Comparison of ENCODE assay signal across 12 cellular contexts in the genomic region with DNA sequence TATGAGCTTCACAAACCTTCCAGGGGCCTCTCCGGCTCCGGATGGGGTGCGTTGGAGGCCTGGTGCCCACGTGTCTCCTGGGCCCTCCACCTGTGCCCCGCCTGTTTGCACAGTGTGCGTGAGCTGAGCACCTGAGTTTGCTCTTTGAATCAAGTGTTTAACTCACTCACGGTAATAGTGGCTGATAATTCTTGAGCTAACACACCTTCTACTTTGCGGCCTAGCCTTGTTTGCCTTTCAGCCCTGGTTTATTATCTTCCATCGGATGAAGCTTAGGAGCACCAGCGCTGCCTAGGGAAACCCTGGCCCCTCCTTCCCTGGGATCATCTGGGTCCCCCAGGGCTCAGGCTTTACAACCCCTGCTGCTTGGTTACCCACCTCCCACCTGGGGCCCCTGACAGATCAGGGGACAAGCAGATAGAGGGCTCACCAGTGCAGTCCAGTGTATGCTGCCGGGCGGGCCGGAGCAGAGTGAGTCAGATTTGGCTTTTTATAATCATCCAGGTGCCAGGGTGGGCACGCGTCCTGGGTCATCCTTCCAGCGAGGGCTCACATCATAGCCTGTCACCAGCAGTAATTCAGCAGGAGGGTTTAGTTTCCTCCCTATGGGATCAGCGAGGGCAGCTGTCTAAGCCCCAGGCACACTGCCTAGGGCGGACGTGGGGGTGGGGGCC.
A peak's percentile ranks its signal among the peaks of the same experiment; 100 is the strongest.
DNase-seq lines count a peak whose midpoint lies in the region; ATAC-seq and TF ChIP-seq lines count a peak whose summit lies in the region.
"Had no signal": no experiment of that assay in that cellular context is flagged by ENCODE, and none has a peak within 500 bp of the region (broad histone marks: within the 10 kb centered on the region; RNA-seq: fewer than 3 reads in every experiment).

No MANE protein-coding gene starts in this region.

- TF ChIP-seq CTCF in left lung (IDR thresholded peaks at IDR 0.05) (no peak), upper lobe of right lung (IDR thresholded peaks at IDR 0.05) (no peak)

- intact Hi-C loops in left lung (cut with DNase I) = no loop called here
- intact Hi-C loops in upper lobe of right lung (cut with DNase I) = no loop called here

- H3K36me3 ChIP-seq in left lung (no peaks in the 10 kb centered on the region), upper lobe of right lung (no peaks in the 10 kb centered on the region)

- H3K27me3 ChIP-seq in left lung (no peaks in the 10 kb centered on the region), upper lobe of right lung (no peaks in the 10 kb centered on the region)

- H3K9me3 Mint-ChIP-seq in naive thymus-derived CD8-positive, alpha-beta T cell = peaks cover 0 to 24% (median 9%) of the 10 kb centered on the region in 9 donors

- no peak overlapping the region for H3K4me3 Mint-ChIP-seq in naive thymus-derived CD8-positive, alpha-beta T cell
- H3K4me3 Mint-ChIP-seq: activated T-helper 1 cell treated with anti-CD3 and anti-CD28 coated beads, Interleukin-12 subunit alpha, Interleukin-12 subunit beta, Interleukin-2, Interleukin-4 antibody, amounts not matched to agents 30 ng/mL and 10 ng/mL and 1 ng/mL, durations not matched to agents 14 hours and 24 hours and 36 hours; natural killer cell treated with Interleukin-12 subunit alpha and Interleukin-12 subunit beta and Interleukin-15 and Interleukin-18, amount 100 ng/mL, for 72 hours had no signal

- peaks cover 0 to 4% of the 10 kb centered on the region in 2 donors for H3K9me3 ChIP-seq in left lung
- H3K9me3 ChIP-seq in upper lobe of right lung = no peaks in the 10 kb centered on the region

- DNase-seq in M059J (ENCODE audit: low read depth) = peak; percentile 58
- DNase-seq in NCI-H748 treated with DMSO at 0.1 percent for 48 hours (lab: John Stamatoyannopoulos, UW) = peak; percentile 93
- DNase-seq in left lung = peak; percentile 72 to 85
- DNase-seq in upper lobe of right lung = peak; percentile 77
- DNase-seq in naive thymus-derived CD8-positive, alpha-beta T cell = no peak
- DNase-seq in activated CD8-positive, alpha-beta memory T cell treated with anti-CD3 and anti-CD28 coated beads, Interleukin-2, amount 50 U/mL, for 4 hours = no peak
- DNase-seq: activated CD4-positive, CD25-positive, alpha-beta regulatory T cell treated with anti-CD3 and anti-CD28 coated beads, Interleukin-2, amount 50 U/mL, for 72 hours; NCI-H1105 had no signal

- H3K27ac ChIP-seq in left lung = peak overlapping the region; percentile 34 to 57
- H3K27ac ChIP-seq in upper lobe of right lung = peak overlapping the region; percentile 47
- H3K27ac ChIP-seq: HL-60 had no signal

- peaks cover 0 to 6% (median 2%) of the 10 kb centered on the region in 4 donors for H3K4me1 Mint-ChIP-seq in naive thymus-derived CD8-positive, alpha-beta T cell

- H3K27ac Mint-ChIP-seq in naive thymus-derived CD8-positive, alpha-beta T cell = no peak overlapping the region
- H3K27ac Mint-ChIP-seq: activated T-helper 1 cell treated with anti-CD3 and anti-CD28 coated beads, Interleukin-12 subunit alpha, Interleukin-12 subunit beta, Interleukin-2, Interleukin-4 antibody, amounts not matched to agents 30 ng/mL and 10 ng/mL and 1 ng/mL, durations not matched to agents 14 hours and 24 hours and 36 hours; natural killer cell treated with Interleukin-12 subunit alpha and Interleukin-12 subunit beta and Interleukin-15 and Interleukin-18, amount 100 ng/mL, for 72 hours had no signal

- peaks cover 8 to 14% of the 10 kb centered on the region in 2 donors for H3K4me1 ChIP-seq in left lung
- H3K4me1 ChIP-seq in upper lobe of right lung = peaks cover 7% of the 10 kb centered on the region

- peaks cover under 1 to 7% (median 6%) of the 10 kb centered on the region in 5 donors for H3K27me3 Mint-ChIP-seq in naive thymus-derived CD8-positive, alpha-beta T cell

- POLR2A ChIA-PET in naive thymus-derived CD8-positive, alpha-beta T cell (lab: Charles Lee) = no interaction called here

- peaks cover 0 to 3% (median 0%) of the 10 kb centered on the region in 3 donors for H3K36me3 Mint-ChIP-seq in naive thymus-derived CD8-positive, alpha-beta T cell

- no peak overlapping the region for H3K4me3 ChIP-seq in left lung
- no peak overlapping the region for H3K4me3 ChIP-seq in upper lobe of right lung

- peak; percentile 88 for ATAC-seq in left lung
- ATAC-seq in upper lobe of right lung = peak; percentile 87
- ATAC-seq in naive thymus-derived CD8-positive, alpha-beta T cell = no peak
- ATAC-seq in HG02678 (IDR thresholded peaks at IDR 0.05; ENCODE audit: unreplicated experiment) = no peak

Comparison
In these comparisons a context has a peak if more than half of its experiments do, and no peak if none do; other contexts are left out.
1. DNase-seq: peak in M059J (single experiment), NCI-H748 treated with DMSO at 0.1 percent for 48 hours (single experiment), left lung (2 of 2) and upper lobe of right lung (single experiment); none in naive thymus-derived CD8-positive, alpha-beta T cell (0 of 10) and activated CD8-positive, alpha-beta memory T cell treated with anti-CD3 and anti-CD28 coated beads, Interleukin-2, amount 50 U/mL, for 4 hours (single experiment).
2. ATAC-seq: peak in left lung (single experiment) and upper lobe of right lung (single experiment); none in naive thymus-derived CD8-positive, alpha-beta T cell (0 of 2) and HG02678 (single experiment).